8 cellular contexts compared by ENCODE assay signal in genomic region chr5:148998174-148998797, GRCh38.
DNase-seq lines count a peak whose midpoint lies in the region; ATAC-seq and TF ChIP-seq lines count a peak whose summit lies in the region.

No MANE protein-coding gene starts in this region.

- no peaks in the 10 kb centered on the region for H3F3A ChIP-seq in OCI-LY1 (ENCODE audit: insufficient read depth, low read length)

- no peaks in the 10 kb centered on the region for H4K20me1 ChIP-seq in OCI-LY1 (ENCODE audit: insufficient read depth, low read length)

- TF ChIP-seq CTCF in GM12872 (IDR thresholded peaks at IDR 0.05; ENCODE audit: insufficient read depth, low read depth, low read length): peak; percentile 65
- TF ChIP-seq CTCF in OCI-LY1 (IDR thresholded peaks at IDR 0.05; ENCODE audit: low read length): peak; percentile 65
- peak; percentile 68 for TF ChIP-seq CTCF in choroid plexus epithelial cell (conservative IDR thresholded peaks at IDR 0.05; ENCODE audit: low read depth, low read length)

- H3K9me2 ChIP-seq in OCI-LY1 (ENCODE audit: low read depth, low read length): no peaks in the 10 kb centered on the region

- no peak overlapping the region for H3K9ac ChIP-seq in OCI-LY1 (ENCODE audit: low read length)

- no peaks in the 10 kb centered on the region for H3K9me3 ChIP-seq in OCI-LY1 (ENCODE audit: low read length)

- no peaks in the 10 kb centered on the region for H3K4me1 ChIP-seq in OCI-LY1 (ENCODE audit: insufficient read depth, low read length, severe bottlenecking)

- peak; percentile 81 for ATAC-seq in HG03196 (IDR thresholded peaks at IDR 0.05; ENCODE audit: unreplicated experiment)

- H3K4me2 ChIP-seq in OCI-LY1 (ENCODE audit: low read length): no peak overlapping the region

- no peaks in the 10 kb centered on the region for H3K79me2 ChIP-seq in OCI-LY1 (ENCODE audit: insufficient read depth, low read length)

- H3K4me3 ChIP-seq in OCI-LY1 (ENCODE audit: low read depth, low read length, poor library complexity, severe bottlenecking): no peak overlapping the region
- no peak overlapping the region for H3K4me3 ChIP-seq in choroid plexus epithelial cell (ENCODE audit: low read depth, low read length)

- H3K27ac ChIP-seq in OCI-LY1 (ENCODE audit: low read depth, low read length, poor library complexity, severe bottlenecking): no peak overlapping the region

- H2AFZ ChIP-seq in OCI-LY1 (ENCODE audit: low read length): no peak overlapping the region

- H3K36me3 ChIP-seq in OCI-LY1 (ENCODE audit: insufficient read depth, low read length): no peaks in the 10 kb centered on the region

- 0 out of 2 replicates have a peak, but pooled peaks cover 4% of the 10 kb centered on the region for H3K27me3 ChIP-seq in OCI-LY1 (ENCODE audit: insufficient read depth, low read length)

- DNase-seq in AML-193 (lab: John Stamatoyannopoulos, UW) (peak; percentile 60 to 64), choroid plexus epithelial cell (ENCODE audit: low read depth) (peak; percentile 82), medulla oblongata (ENCODE audit: extremely low spot score) (peak; percentile 82), NCI-H2171 (lab: John Stamatoyannopoulos, UW) (no peak), HuH-7 (ENCODE audit: low spot score) (no peak)

Comparison
In these comparisons a context has a peak if more than half of its experiments do, and no peak if none do; other contexts are left out.
1. DNase-seq: peak in AML-193 (2 of 2), choroid plexus epithelial cell (single experiment) and medulla oblongata (single experiment); none in NCI-H2171 (single experiment) and HuH-7 (single experiment).
2. Peak in every context shown above with its lines, with median percentiles within 50 percentile points of each other: CTCF ChIP-seq.